16 cellular contexts compared by ENCODE assay signal in the genomic region with DNA sequence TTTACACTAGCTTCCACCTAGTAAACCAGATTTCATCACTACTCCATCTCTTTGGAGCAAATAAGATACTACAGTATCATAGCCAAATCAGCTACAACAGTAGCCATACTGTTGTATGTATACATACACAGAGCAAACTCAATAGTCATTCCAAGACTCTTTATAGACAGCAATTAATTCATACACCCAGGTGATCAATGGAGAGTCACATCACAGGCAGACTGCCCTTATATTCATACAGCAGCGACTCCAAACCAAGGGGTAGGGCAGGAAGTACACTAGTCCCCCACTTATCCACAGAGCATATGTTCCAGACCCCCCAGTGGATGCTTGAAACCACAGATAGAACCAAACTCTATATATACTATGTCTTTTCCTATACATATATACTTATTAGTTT.
DNase-seq lines count a peak whose midpoint lies in the region; ATAC-seq and TF ChIP-seq lines count a peak whose summit lies in the region.
"Had no signal": no experiment of that assay in that cellular context is flagged by ENCODE, and none has a peak within 500 bp of the region (broad histone marks: within the 10 kb centered on the region; RNA-seq: fewer than 3 reads in every experiment).

No MANE protein-coding gene starts in this region.

- TF ChIP-seq POLR2A in heart left ventricle (IDR thresholded peaks at IDR 0.05) = no peak

- DNase-seq in activated CD4-positive, alpha-beta T cell treated with anti-CD3 and anti-CD28 coated beads, Interleukin-2, amount 10 ng/mL, durations not matched to agents 24 days and 14 days = no peak
- DNase-seq in activated CD4-positive, alpha-beta T cell treated with anti-CD3 and anti-CD28 coated beads, Interleukin-2, amount 50 U/mL, for 4 hours = no peak
- no peak for DNase-seq in activated CD4-positive, alpha-beta memory T cell treated with anti-CD3 and anti-CD28 coated beads for 36 hours
- no peak for DNase-seq in inferior parietal cortex (ENCODE audit: extremely low spot score)
- DNase-seq in heart left ventricle = no peak
- DNase-seq: amniotic stem cell, erythroblast, left ventricle myocardium inferior, NCI-H1092 treated with DMSO at 0.1 percent for 48 hours, PC-9 had no signal

- ATAC-seq in HG02610 (IDR thresholded peaks at IDR 0.05; ENCODE audit: unreplicated experiment) (peak; percentile 40), HG03439 (IDR thresholded peaks at IDR 0.05; ENCODE audit: unreplicated experiment) (no peak), heart left ventricle (no peak)

- no peaks in the 10 kb centered on the region for H3K27me3 ChIP-seq in neutrophil
- H3K27me3 ChIP-seq in heart left ventricle = no peaks in the 10 kb centered on the region
- H3K27me3 ChIP-seq: neural progenitor cell had no signal

- CTCF ChIA-PET in activated CD4-positive, alpha-beta memory T cell treated with anti-CD3 and anti-CD28 coated beads for 36 hours (lab: Charles Lee) = interaction anchor here (0.7 to 2.8 kb wide), 7 partner anchors 12 to 1038 kb away, joined by 3 to 17 read pairs (median 4); no protein-coding TSS in a partner anchor

- H3K36me3 ChIP-seq in neutrophil = no peaks in the 10 kb centered on the region
- H3K36me3 ChIP-seq in heart left ventricle = no peaks in the 10 kb centered on the region
- H3K36me3 ChIP-seq: left ventricle myocardium inferior, neural progenitor cell, thoracic aorta had no signal

- no peaks in the 10 kb centered on the region for H3K27me3 Mint-ChIP-seq in activated CD4-positive, alpha-beta T cell treated with anti-CD3 and anti-CD28 coated beads, Interleukin-2, amount 10 ng/mL, durations not matched to agents 24 days and 14 days
- H3K27me3 Mint-ChIP-seq in activated CD4-positive, alpha-beta memory T cell treated with anti-CD3 and anti-CD28 coated beads for 36 hours = no peaks in the 10 kb centered on the region

- peak overlapping the region; percentile 71 for H3K27ac ChIP-seq in neutrophil
- peak overlapping the region in 1 of 12 donors; percentile 55 for H3K27ac ChIP-seq in heart left ventricle
- H3K27ac ChIP-seq: GM23248, left ventricle myocardium inferior, neural progenitor cell, PC-9, thoracic aorta had no signal

- H3K9me3 ChIP-seq in neutrophil (no peaks in the 10 kb centered on the region), heart left ventricle (no peaks in the 10 kb centered on the region)
- H3K9me3 ChIP-seq: left ventricle myocardium inferior, thoracic aorta had no signal

- H3K27ac Mint-ChIP-seq in activated CD4-positive, alpha-beta T cell treated with anti-CD3 and anti-CD28 coated beads, Interleukin-2, amount 10 ng/mL, durations not matched to agents 24 days and 14 days = peak overlapping the region; percentile 86
- H3K27ac Mint-ChIP-seq in activated CD4-positive, alpha-beta memory T cell treated with anti-CD3 and anti-CD28 coated beads for 36 hours = peak overlapping the region; percentile 70
- H3K27ac Mint-ChIP-seq: neural progenitor cell had no signal

- POLR2A ChIA-PET in activated CD4-positive, alpha-beta memory T cell treated with anti-CD3 and anti-CD28 coated beads for 36 hours (lab: Charles Lee) = no interaction called here

- H3K4me1 Mint-ChIP-seq in activated CD4-positive, alpha-beta T cell treated with anti-CD3 and anti-CD28 coated beads, Interleukin-2, amount 10 ng/mL, durations not matched to agents 24 days and 14 days = peaks cover 60% of the 10 kb centered on the region
- peaks cover 60% of the 10 kb centered on the region for H3K4me1 Mint-ChIP-seq in activated CD4-positive, alpha-beta memory T cell treated with anti-CD3 and anti-CD28 coated beads for 36 hours (ENCODE audit: low read depth)
- H3K4me1 Mint-ChIP-seq: neural progenitor cell had no signal

- WGBS in heart left ventricle, 4 donors = 84 to 96% (median 93%) methylated on average over 1 of the region's 1 CpG

- peak overlapping the region; percentile 50 for H3K4me3 Mint-ChIP-seq in activated CD4-positive, alpha-beta T cell treated with anti-CD3 and anti-CD28 coated beads, Interleukin-2, amount 10 ng/mL, durations not matched to agents 24 days and 14 days
- no peak overlapping the region for H3K4me3 Mint-ChIP-seq in activated CD4-positive, alpha-beta memory T cell treated with anti-CD3 and anti-CD28 coated beads for 36 hours
- H3K4me3 Mint-ChIP-seq: neural progenitor cell had no signal

- no peak overlapping the region for H3K4me3 ChIP-seq in neutrophil (ENCODE audit: low read depth in 1 of 2, low read length in 1 of 2)
- H3K4me3 ChIP-seq in heart left ventricle = no peak overlapping the region
- H3K4me3 ChIP-seq: GM23248, left ventricle myocardium inferior, neural progenitor cell, PC-9, thoracic aorta had no signal

- intact Hi-C loops in activated CD4-positive, alpha-beta T cell treated with anti-CD3 and anti-CD28 coated beads, Interleukin-2, amount 10 ng/mL, durations not matched to agents 24 days and 14 days (cut with micrococcal nuclease) = loop anchor here (2.0 to 5.0 kb wide), 3 partner anchors 43 to 95 kb away; a partner anchor contains a TSS
- intact Hi-C loops in activated CD4-positive, alpha-beta memory T cell treated with anti-CD3 and anti-CD28 coated beads for 36 hours (cut with micrococcal nuclease) = loop anchor here (2.0 to 5.0 kb wide), 3 partner anchors 25 to 77 kb away; a partner anchor contains a TSS
- intact Hi-C loops in heart left ventricle (cut with DNase I) = loop anchor here in 1 of 10 donors (5.0 kb wide), 2 partner anchors 183 to 278 kb away; no protein-coding TSS in a partner anchor

- H3K36me3 Mint-ChIP-seq in activated CD4-positive, alpha-beta T cell treated with anti-CD3 and anti-CD28 coated beads, Interleukin-2, amount 10 ng/mL, durations not matched to agents 24 days and 14 days (ENCODE audit: low read depth) = peaks cover 3% of the 10 kb centered on the region
- peaks cover 4% of the 10 kb centered on the region for H3K36me3 Mint-ChIP-seq in activated CD4-positive, alpha-beta memory T cell treated with anti-CD3 and anti-CD28 coated beads for 36 hours

- no peaks in the 10 kb centered on the region for H3K9me3 Mint-ChIP-seq in activated CD4-positive, alpha-beta T cell treated with anti-CD3 and anti-CD28 coated beads, Interleukin-2, amount 10 ng/mL, durations not matched to agents 24 days and 14 days
- H3K9me3 Mint-ChIP-seq in activated CD4-positive, alpha-beta memory T cell treated with anti-CD3 and anti-CD28 coated beads for 36 hours = peaks cover 2% of the 10 kb centered on the region

- TF ChIP-seq CTCF in neutrophil (IDR thresholded peaks at IDR 0.05) (no peak), heart left ventricle (IDR thresholded peaks at IDR 0.05) (no peak)

- H3K4me1 ChIP-seq in neutrophil (ENCODE audit: control insufficient read depth in 1 of 2, insufficient read depth in 1 of 2, low read depth in 1 of 2, low read length in 1 of 2) (peaks cover 47 to 58% of the 10 kb centered on the region in 2 experiments), heart left ventricle (peaks cover 0 to 52% (median 3%) of the 10 kb centered on the region in 12 donors)
- H3K4me1 ChIP-seq: neural progenitor cell had no signal
